In genomic region chr3:174424656-174425055, GRCh38 we compare ENCODE assay signal across 33 cellular contexts.
"Had no signal": no experiment of that assay in that cellular context is flagged by ENCODE, and none has a peak within 500 bp of the region (broad histone marks: within the 10 kb centered on the region; RNA-seq: fewer than 3 reads in every experiment).

No MANE protein-coding gene starts in this region.

- H3K27ac Mint-ChIP-seq: activated CD4-positive, alpha-beta memory T cell treated with anti-CD3 and anti-CD28 coated beads, Interleukin-2, amount 10 ng/mL, durations not matched to agents 7 days and 5 days; activated CD4-positive, alpha-beta T cell treated with anti-CD3 and anti-CD28 coated beads, Interleukin-2, amount 10 ng/mL, durations not matched to agents 7 days and 5 days; activated naive CD4-positive, alpha-beta T cell treated with anti-CD3 and anti-CD28 coated beads, Interleukin-2, amount 10 ng/mL, durations not matched to agents 7 days and 5 days; activated naive CD8-positive, alpha-beta T cell; activated T-cell treated with anti-CD3 and anti-CD28 coated beads, Interleukin-2, amount 50 U/mL, for 24 hours; activated T-cell treated with anti-CD3 and anti-CD28 coated beads, Interleukin-2, amount 50 U/mL, for 72 hours; dendritic cell treated with granulocyte-macrophage colony-stimulating factor and Interleukin-4, amounts not matched to agents 40 ng/mL and 50 ng/mL, for 4 days; endodermal cell; T-helper 17 cell; T-helper 2 cell treated with Interferon-gamma antibody and Interleukin-4, amounts not matched to agents 5 μg/mL and 100 μg/mL, for 36 hours had no signal

- H3K4me3 Mint-ChIP-seq: activated CD4-positive, alpha-beta memory T cell treated with anti-CD3 and anti-CD28 coated beads, Interleukin-2, amount 10 ng/mL, durations not matched to agents 7 days and 5 days; activated CD4-positive, alpha-beta T cell treated with anti-CD3 and anti-CD28 coated beads, Interleukin-2, amount 10 ng/mL, durations not matched to agents 7 days and 5 days; activated naive CD4-positive, alpha-beta T cell treated with anti-CD3 and anti-CD28 coated beads, Interleukin-2, amount 10 ng/mL, durations not matched to agents 7 days and 5 days; activated naive CD8-positive, alpha-beta T cell; activated T-cell treated with anti-CD3 and anti-CD28 coated beads, Interleukin-2, amount 50 U/mL, for 24 hours; activated T-cell treated with anti-CD3 and anti-CD28 coated beads, Interleukin-2, amount 50 U/mL, for 72 hours; central memory CD8-positive, alpha-beta T cell; dendritic cell treated with granulocyte-macrophage colony-stimulating factor and Interleukin-4, amounts not matched to agents 40 ng/mL and 50 ng/mL, for 4 days; endodermal cell; T-helper 17 cell; T-helper 2 cell treated with Interferon-gamma antibody and Interleukin-4, amounts not matched to agents 5 μg/mL and 100 μg/mL, for 36 hours had no signal

- H3K27me3 Mint-ChIP-seq: activated CD4-positive, alpha-beta memory T cell treated with anti-CD3 and anti-CD28 coated beads, Interleukin-2, amount 10 ng/mL, durations not matched to agents 7 days and 5 days; activated CD4-positive, alpha-beta T cell treated with anti-CD3 and anti-CD28 coated beads, Interleukin-2, amount 10 ng/mL, durations not matched to agents 7 days and 5 days; activated naive CD4-positive, alpha-beta T cell treated with anti-CD3 and anti-CD28 coated beads, Interleukin-2, amount 10 ng/mL, durations not matched to agents 7 days and 5 days; activated T-cell treated with anti-CD3 and anti-CD28 coated beads, Interleukin-2, amount 50 U/mL, for 24 hours; central memory CD8-positive, alpha-beta T cell; dendritic cell treated with granulocyte-macrophage colony-stimulating factor and Interleukin-4, amounts not matched to agents 40 ng/mL and 50 ng/mL, for 4 days; T-helper 17 cell had no signal

- H3K36me3 Mint-ChIP-seq: activated naive CD4-positive, alpha-beta T cell treated with anti-CD3 and anti-CD28 coated beads, Interleukin-2, amount 10 ng/mL, durations not matched to agents 7 days and 5 days; activated naive CD8-positive, alpha-beta T cell had no signal

- FAIRE-seq: astrocyte, bronchial epithelial cell had no signal

- H3K4me1 Mint-ChIP-seq: activated CD4-positive, alpha-beta memory T cell treated with anti-CD3 and anti-CD28 coated beads, Interleukin-2, amount 10 ng/mL, durations not matched to agents 7 days and 5 days; activated CD4-positive, alpha-beta T cell treated with anti-CD3 and anti-CD28 coated beads, Interleukin-2, amount 10 ng/mL, durations not matched to agents 7 days and 5 days; activated naive CD4-positive, alpha-beta T cell treated with anti-CD3 and anti-CD28 coated beads, Interleukin-2, amount 10 ng/mL, durations not matched to agents 7 days and 5 days; central memory CD8-positive, alpha-beta T cell; T-helper 17 cell had no signal

- H3K27me3 ChIP-seq: brain microvascular endothelial cell, dorsolateral prefrontal cortex, gastrocnemius medialis, heart left ventricle had no signal

- DNase-seq: activated CD4-positive, alpha-beta memory T cell treated with anti-CD3 and anti-CD28 coated beads, Interleukin-2, amount 10 ng/mL, durations not matched to agents 7 days and 5 days; activated CD4-positive, alpha-beta T cell treated with anti-CD3 and anti-CD28 coated beads for 1 hour; activated CD4-positive, alpha-beta T cell treated with anti-CD3 and anti-CD28 coated beads for 4 hours; activated CD4-positive, alpha-beta T cell treated with anti-CD3 and anti-CD28 coated beads, Interleukin-2, amount 10 ng/mL, durations not matched to agents 7 days and 5 days; activated CD4-positive, alpha-beta T cell treated with anti-CD3 and anti-CD28 coated beads, Interleukin-2, amount 50 U/mL, for 4 hours; activated CD8-positive, alpha-beta memory T cell treated with anti-CD3 and anti-CD28 coated beads, Interleukin-2, amount 50 U/mL, for 48 hours; activated gamma-delta T cell; activated naive CD4-positive, alpha-beta T cell; activated naive CD4-positive, alpha-beta T cell treated with anti-CD3 and anti-CD28 coated beads, Interleukin-2, amount 10 ng/mL, durations not matched to agents 7 days and 5 days; activated T-cell treated with anti-CD3 and anti-CD28 coated beads for 4 hours; activated T-cell treated with anti-CD3 and anti-CD28 coated beads, Interleukin-2, amount 50 U/mL, for 24 hours; activated T-cell treated with anti-CD3 and anti-CD28 coated beads, Interleukin-2, amount 50 U/mL, for 72 hours; amniotic stem cell; anterior cingulate cortex; brain microvascular endothelial cell; dorsolateral prefrontal cortex; effector memory CD4-positive, alpha-beta T cell; endodermal cell; foreskin fibroblast; gastrocnemius medialis; glutamatergic neuron; heart left ventricle; T-helper 1 cell; T-helper 17 cell; T1000 had no signal

- H3K27ac ChIP-seq: brain microvascular endothelial cell, coronary artery, dorsolateral prefrontal cortex, gastrocnemius medialis, heart left ventricle had no signal

- H3K9me3 Mint-ChIP-seq: activated CD4-positive, alpha-beta memory T cell treated with anti-CD3 and anti-CD28 coated beads, Interleukin-2, amount 10 ng/mL, durations not matched to agents 7 days and 5 days; activated CD4-positive, alpha-beta T cell treated with anti-CD3 and anti-CD28 coated beads, Interleukin-2, amount 10 ng/mL, durations not matched to agents 7 days and 5 days; activated naive CD4-positive, alpha-beta T cell treated with anti-CD3 and anti-CD28 coated beads, Interleukin-2, amount 10 ng/mL, durations not matched to agents 7 days and 5 days; activated T-cell treated with anti-CD3 and anti-CD28 coated beads, Interleukin-2, amount 50 U/mL, for 24 hours; activated T-cell treated with anti-CD3 and anti-CD28 coated beads, Interleukin-2, amount 50 U/mL, for 72 hours; dendritic cell treated with granulocyte-macrophage colony-stimulating factor and Interleukin-4, amounts not matched to agents 40 ng/mL and 50 ng/mL, for 4 days; endodermal cell; T-helper 2 cell treated with Interferon-gamma antibody and Interleukin-4, amounts not matched to agents 5 μg/mL and 100 μg/mL, for 36 hours had no signal

- ATAC-seq: activated T-cell treated with anti-CD3 and anti-CD28 coated beads, Interleukin-2, amount 50 U/mL, for 72 hours; esophagus mucosa; gastrocnemius medialis; heart left ventricle; T-helper 17 cell had no signal

- H3K4me3 ChIP-seq: coronary artery, dorsolateral prefrontal cortex, gastrocnemius medialis, heart left ventricle had no signal

- H3K36me3 ChIP-seq: brain microvascular endothelial cell, gastrocnemius medialis, heart left ventricle had no signal

- H3K4me1 ChIP-seq: gastrocnemius medialis, heart left ventricle had no signal

- H3K9me3 ChIP-seq: gastrocnemius medialis, heart left ventricle had no signal
